Comparison of ENCODE assay signal across 1 cellular context in the genomic region with DNA sequence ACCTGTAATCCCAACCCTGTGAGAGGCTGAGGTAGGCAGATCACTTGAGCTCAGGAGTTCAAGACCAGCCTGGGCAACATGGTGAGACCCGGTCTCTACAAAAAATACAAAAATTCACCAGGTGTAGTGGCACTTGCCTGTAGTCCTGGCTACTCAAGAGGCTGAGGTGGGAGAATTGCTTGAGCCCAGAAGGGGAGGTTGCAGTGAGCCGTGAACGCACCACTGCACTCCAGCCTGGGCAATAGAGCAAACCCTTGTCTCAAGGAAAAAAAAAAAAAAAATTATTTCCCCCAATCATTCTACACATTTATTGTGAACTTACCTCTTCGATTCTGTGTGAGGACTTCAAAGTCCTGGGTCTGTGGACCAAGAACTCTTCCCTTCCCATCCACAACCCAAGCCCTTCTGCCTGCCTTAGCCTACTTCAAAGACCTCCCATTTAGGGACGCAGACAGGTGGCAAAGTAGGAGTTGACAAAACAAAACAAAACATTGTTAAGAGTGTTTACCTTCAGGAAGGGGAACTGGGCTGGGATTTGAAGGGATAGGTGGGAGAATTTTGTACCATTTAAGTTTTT.
TF ChIP-seq lines count a peak whose summit lies in the region.

No MANE protein-coding gene starts in this region.

TF ChIP-seq in HepG2, 621 proteins besides CTCF, POLR2A, EP300 and RAD21 (continued from another document and continues in another):
- TF ChIP-seq, protein P1, sequence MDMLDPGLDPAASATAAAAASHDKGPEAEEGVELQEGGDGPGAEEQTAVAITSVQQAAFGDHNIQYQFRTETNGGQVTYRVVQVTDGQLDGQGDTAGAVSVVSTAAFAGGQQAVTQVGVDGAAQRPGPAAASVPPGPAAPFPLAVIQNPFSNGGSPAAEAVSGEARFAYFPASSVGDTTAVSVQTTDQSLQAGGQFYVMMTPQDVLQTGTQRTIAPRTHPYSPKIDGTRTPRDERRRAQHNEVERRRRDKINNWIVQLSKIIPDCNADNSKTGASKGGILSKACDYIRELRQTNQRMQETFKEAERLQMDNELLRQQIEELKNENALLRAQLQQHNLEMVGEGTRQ (IDR thresholded peaks at IDR 0.05; ENCODE audit: low read depth, low read length): no peak
- TF ChIP-seq, protein P1 (CRISPR knock-in tag; IDR thresholded peaks at IDR 0.05; ENCODE audit: borderline replicate concordance): no peak
- TF ChIP-seq PHF21A (CRISPR knock-in tag; IDR thresholded peaks at IDR 0.05): no peak
- TF ChIP-seq CCAR2 (optimal IDR thresholded peaks at IDR 0.05; ENCODE audit: low read depth, low read length): no peak
- TF ChIP-seq MAFG (CRISPR knock-in tag; IDR thresholded peaks at IDR 0.05): no peak
- no peak for TF ChIP-seq MTA3 (CRISPR knock-in tag; IDR thresholded peaks at IDR 0.05)
- 0 out of 2 replicates have a peak, but pooled peaks have one; percentile 15 for TF ChIP-seq PAX8 (CRISPR knock-in tag; IDR thresholded peaks at IDR 0.05; ENCODE audit: borderline replicate concordance)
- TF ChIP-seq AGO2 (optimal IDR thresholded peaks at IDR 0.05; ENCODE audit: low read depth, low read length): no peak
- no peak for TF ChIP-seq SAFB2 (CRISPR knock-in tag; IDR thresholded peaks at IDR 0.05; ENCODE audit: borderline replicate concordance, low read depth)
- no peak for TF ChIP-seq MAZ (IDR thresholded peaks at IDR 0.05; ENCODE audit: borderline replicate concordance, low read depth, low read length)
- TF ChIP-seq MAZ (CRISPR knock-in tag; IDR thresholded peaks at IDR 0.05; ENCODE audit: low read depth): no peak
- no peak for TF ChIP-seq RNF2 (conservative IDR thresholded peaks at IDR 0.05; ENCODE audit: low read depth)
- TF ChIP-seq FOXJ3 (CRISPR knock-in tag; IDR thresholded peaks at IDR 0.05; ENCODE audit: borderline replicate concordance): no peak
- peak; percentile 13; the same call in 1 of the 2 replicates for TF ChIP-seq TAF1 (CRISPR knock-in tag; IDR thresholded peaks at IDR 0.05)
- 0 out of 2 replicates have a peak, but pooled peaks have one; percentile 14 for TF ChIP-seq ZNF703 (CRISPR knock-in tag; IDR thresholded peaks at IDR 0.05; ENCODE audit: borderline replicate concordance)
- no peak for TF ChIP-seq ELF1 (CRISPR knock-in tag; IDR thresholded peaks at IDR 0.05)
- TF ChIP-seq, protein P2, sequence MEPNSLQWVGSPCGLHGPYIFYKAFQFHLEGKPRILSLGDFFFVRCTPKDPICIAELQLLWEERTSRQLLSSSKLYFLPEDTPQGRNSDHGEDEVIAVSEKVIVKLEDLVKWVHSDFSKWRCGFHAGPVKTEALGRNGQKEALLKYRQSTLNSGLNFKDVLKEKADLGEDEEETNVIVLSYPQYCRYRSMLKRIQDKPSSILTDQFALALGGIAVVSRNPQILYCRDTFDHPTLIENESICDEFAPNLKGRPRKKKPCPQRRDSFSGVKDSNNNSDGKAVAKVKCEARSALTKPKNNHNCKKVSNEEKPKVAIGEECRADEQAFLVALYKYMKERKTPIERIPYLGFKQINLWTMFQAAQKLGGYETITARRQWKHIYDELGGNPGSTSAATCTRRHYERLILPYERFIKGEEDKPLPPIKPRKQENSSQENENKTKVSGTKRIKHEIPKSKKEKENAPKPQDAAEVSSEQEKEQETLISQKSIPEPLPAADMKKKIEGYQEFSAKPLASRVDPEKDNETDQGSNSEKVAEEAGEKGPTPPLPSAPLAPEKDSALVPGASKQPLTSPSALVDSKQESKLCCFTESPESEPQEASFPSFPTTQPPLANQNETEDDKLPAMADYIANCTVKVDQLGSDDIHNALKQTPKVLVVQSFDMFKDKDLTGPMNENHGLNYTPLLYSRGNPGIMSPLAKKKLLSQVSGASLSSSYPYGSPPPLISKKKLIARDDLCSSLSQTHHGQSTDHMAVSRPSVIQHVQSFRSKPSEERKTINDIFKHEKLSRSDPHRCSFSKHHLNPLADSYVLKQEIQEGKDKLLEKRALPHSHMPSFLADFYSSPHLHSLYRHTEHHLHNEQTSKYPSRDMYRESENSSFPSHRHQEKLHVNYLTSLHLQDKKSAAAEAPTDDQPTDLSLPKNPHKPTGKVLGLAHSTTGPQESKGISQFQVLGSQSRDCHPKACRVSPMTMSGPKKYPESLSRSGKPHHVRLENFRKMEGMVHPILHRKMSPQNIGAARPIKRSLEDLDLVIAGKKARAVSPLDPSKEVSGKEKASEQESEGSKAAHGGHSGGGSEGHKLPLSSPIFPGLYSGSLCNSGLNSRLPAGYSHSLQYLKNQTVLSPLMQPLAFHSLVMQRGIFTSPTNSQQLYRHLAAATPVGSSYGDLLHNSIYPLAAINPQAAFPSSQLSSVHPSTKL (CRISPR knock-in tag; IDR thresholded peaks at IDR 0.05): no peak
- TF ChIP-seq HDAC1 (CRISPR knock-in tag; IDR thresholded peaks at IDR 0.05): peak; percentile 13; the same call in 1 of the 2 replicates
- TF ChIP-seq FIP1L1 (IDR thresholded peaks at IDR 0.05; ENCODE audit: borderline replicate concordance, insufficient read depth, low read depth, low read length): no peak
- TF ChIP-seq BRCA1 (CRISPR knock-in tag; IDR thresholded peaks at IDR 0.05): no peak
- no peak for TF ChIP-seq ZNF451 (CRISPR knock-in tag; IDR thresholded peaks at IDR 0.05)
- no peak for TF ChIP-seq PAWR (CRISPR knock-in tag; IDR thresholded peaks at IDR 0.05; ENCODE audit: borderline replicate concordance)
- TF ChIP-seq U2AF1 (optimal IDR thresholded peaks at IDR 0.05; ENCODE audit: low read depth, low read length): no peak
- TF ChIP-seq NKX3-1 (CRISPR knock-in tag; IDR thresholded peaks at IDR 0.05): 0 out of 2 replicates have a peak, but pooled peaks have one; percentile 1
- no peak for TF ChIP-seq ZNF720 (CRISPR knock-in tag; IDR thresholded peaks at IDR 0.05)
- TF ChIP-seq ZNF761 (CRISPR knock-in tag; conservative IDR thresholded peaks at IDR 0.05): no peak
- TF ChIP-seq ZNF772 (CRISPR knock-in tag; IDR thresholded peaks at IDR 0.05): no peak
- TF ChIP-seq, protein P3, sequence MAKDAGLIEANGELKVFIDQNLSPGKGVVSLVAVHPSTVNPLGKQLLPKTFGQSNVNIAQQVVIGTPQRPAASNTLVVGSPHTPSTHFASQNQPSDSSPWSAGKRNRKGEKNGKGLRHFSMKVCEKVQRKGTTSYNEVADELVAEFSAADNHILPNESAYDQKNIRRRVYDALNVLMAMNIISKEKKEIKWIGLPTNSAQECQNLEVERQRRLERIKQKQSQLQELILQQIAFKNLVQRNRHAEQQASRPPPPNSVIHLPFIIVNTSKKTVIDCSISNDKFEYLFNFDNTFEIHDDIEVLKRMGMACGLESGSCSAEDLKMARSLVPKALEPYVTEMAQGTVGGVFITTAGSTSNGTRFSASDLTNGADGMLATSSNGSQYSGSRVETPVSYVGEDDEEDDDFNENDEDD (CRISPR knock-in tag; IDR thresholded peaks at IDR 0.05; ENCODE audit: borderline replicate concordance): peak; percentile 3; the same call in 1 of the 2 replicates
- TF ChIP-seq IRX3 (CRISPR knock-in tag; IDR thresholded peaks at IDR 0.05; ENCODE audit: borderline replicate concordance, low read depth): 0 out of 2 replicates have a peak, but pooled peaks have one; percentile 2
- TF ChIP-seq JUN (CRISPR knock-in tag; IDR thresholded peaks at IDR 0.05): no peak
- TF ChIP-seq SMAD9 (CRISPR knock-in tag; IDR thresholded peaks at IDR 0.05): no peak
- no peak for TF ChIP-seq ZNF709 (CRISPR knock-in tag; IDR thresholded peaks at IDR 0.05)
- no peak for TF ChIP-seq ZNF777 (CRISPR knock-in tag; IDR thresholded peaks at IDR 0.05)
- no peak for TF ChIP-seq HNF4A (CRISPR knock-in tag; IDR thresholded peaks at IDR 0.05)
- no peak for TF ChIP-seq SP4 (CRISPR knock-in tag; IDR thresholded peaks at IDR 0.05)
- TF ChIP-seq ZNF17 (CRISPR knock-in tag; IDR thresholded peaks at IDR 0.05): no peak
- no peak for TF ChIP-seq HMGA1 (CRISPR knock-in tag; conservative IDR thresholded peaks at IDR 0.05)
- no peak for TF ChIP-seq NR2F1 (CRISPR knock-in tag; IDR thresholded peaks at IDR 0.05)
- no peak for TF ChIP-seq TOPORS (CRISPR knock-in tag; IDR thresholded peaks at IDR 0.05)
- TF ChIP-seq TAF15 (IDR thresholded peaks at IDR 0.05; ENCODE audit: low read depth, low read length, poor library complexity, severe bottlenecking): no peak
- TF ChIP-seq FOSL2 (CRISPR knock-in tag; IDR thresholded peaks at IDR 0.05): no peak
- no peak for TF ChIP-seq ZMYM4 (CRISPR knock-in tag; IDR thresholded peaks at IDR 0.05)
- no peak for TF ChIP-seq POLR2AphosphoS2 (IDR thresholded peaks at IDR 0.05; ENCODE audit: low read depth, low read length)
- TF ChIP-seq IRF2 (CRISPR knock-in tag; IDR thresholded peaks at IDR 0.05): no peak
- TF ChIP-seq, protein P4, sequence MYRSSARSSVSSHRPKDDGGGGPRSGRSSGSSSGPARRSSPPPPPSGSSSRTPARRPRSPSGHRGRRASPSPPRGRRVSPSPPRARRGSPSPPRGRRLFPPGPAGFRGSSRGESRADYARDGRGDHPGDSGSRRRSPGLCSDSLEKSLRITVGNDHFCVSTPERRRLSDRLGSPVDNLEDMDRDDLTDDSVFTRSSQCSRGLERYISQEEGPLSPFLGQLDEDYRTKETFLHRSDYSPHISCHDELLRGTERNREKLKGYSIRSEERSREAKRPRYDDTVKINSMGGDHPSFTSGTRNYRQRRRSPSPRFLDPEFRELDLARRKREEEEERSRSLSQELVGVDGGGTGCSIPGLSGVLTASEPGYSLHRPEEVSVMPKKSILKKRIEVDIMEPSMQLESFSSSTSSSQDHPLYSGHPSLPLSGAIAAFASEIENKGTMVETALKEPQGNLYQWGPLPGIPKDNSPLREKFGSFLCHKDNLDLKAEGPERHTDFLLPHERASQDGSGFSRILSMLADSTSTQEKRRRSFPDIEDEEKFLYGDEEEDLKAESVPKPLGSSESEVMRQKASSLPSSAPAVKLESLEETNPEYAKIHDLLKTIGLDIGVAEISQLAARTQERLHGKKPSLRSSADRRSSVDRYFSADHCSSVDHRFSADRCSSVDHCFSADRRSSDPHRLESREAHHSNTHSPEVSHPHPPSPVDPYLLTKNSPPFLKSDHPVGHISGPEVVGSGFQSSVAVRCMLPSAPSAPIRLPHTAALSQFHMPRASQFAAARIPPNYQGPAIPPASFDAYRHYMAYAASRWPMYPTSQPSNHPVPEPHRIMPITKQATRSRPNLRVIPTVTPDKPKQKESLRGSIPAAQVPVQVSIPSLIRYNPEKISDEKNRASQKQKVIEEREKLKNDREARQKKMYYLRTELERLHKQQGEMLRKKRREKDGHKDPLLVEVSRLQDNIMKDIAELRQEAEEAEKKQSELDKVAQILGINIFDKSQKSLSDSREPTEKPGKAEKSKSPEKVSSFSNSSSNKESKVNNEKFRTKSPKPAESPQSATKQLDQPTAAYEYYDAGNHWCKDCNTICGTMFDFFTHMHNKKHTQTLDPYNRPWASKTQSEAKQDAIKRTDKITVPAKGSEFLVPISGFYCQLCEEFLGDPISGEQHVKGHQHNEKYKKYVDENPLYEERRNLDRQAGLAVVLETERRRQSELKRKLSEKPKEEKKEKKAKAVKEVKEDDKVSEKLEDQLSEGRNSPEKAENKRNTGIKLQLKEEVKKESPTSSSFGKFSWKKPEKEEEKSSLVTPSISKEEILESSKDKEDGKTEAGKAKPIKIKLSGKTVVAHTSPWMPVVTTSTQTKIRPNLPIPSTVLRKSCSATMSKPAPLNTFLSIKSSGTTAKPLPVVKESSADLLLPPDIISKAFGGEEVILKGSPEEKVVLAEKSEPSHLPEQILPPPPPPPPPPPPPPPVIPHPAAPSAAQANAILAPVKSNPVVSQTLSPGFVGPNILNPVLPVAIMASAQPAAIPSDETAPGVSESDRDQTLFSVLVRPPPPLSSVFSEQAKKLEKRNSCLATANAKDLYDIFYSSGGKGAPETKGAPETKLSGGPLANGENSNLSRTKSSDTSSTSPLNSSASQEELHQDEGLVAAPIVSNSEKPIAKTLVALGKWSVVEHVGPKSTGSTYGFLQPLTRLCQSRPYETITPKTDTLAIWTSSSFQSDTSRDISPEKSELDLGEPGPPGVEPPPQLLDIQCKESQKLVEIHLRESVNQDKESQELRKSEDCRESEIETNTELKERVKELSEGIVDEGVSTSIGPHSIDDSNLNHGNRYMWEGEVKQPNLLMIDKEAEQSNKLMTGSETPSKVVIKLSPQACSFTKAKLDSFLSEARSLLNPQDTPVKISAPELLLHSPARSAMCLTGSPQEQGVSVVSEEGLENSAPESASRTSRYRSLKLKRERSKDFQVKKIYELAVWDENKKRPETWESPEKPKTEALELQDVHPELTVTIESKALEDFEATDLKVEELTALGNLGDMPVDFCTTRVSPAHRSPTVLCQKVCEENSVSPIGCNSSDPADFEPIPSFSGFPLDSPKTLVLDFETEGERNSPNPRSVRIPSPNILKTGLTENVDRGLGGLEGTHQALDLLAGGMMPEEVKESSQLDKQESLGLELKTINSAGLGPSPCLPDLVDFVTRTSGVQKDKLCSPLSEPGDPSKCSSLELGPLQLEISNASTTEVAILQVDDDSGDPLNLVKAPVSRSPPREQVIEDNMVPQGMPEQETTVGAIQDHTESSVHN (CRISPR knock-in tag; IDR thresholded peaks at IDR 0.05): no peak
- TF ChIP-seq, protein P5, sequence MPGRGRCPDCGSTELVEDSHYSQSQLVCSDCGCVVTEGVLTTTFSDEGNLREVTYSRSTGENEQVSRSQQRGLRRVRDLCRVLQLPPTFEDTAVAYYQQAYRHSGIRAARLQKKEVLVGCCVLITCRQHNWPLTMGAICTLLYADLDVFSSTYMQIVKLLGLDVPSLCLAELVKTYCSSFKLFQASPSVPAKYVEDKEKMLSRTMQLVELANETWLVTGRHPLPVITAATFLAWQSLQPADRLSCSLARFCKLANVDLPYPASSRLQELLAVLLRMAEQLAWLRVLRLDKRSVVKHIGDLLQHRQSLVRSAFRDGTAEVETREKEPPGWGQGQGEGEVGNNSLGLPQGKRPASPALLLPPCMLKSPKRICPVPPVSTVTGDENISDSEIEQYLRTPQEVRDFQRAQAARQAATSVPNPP (CRISPR knock-in tag; IDR thresholded peaks at IDR 0.05): no peak
- TF ChIP-seq, protein P6, sequence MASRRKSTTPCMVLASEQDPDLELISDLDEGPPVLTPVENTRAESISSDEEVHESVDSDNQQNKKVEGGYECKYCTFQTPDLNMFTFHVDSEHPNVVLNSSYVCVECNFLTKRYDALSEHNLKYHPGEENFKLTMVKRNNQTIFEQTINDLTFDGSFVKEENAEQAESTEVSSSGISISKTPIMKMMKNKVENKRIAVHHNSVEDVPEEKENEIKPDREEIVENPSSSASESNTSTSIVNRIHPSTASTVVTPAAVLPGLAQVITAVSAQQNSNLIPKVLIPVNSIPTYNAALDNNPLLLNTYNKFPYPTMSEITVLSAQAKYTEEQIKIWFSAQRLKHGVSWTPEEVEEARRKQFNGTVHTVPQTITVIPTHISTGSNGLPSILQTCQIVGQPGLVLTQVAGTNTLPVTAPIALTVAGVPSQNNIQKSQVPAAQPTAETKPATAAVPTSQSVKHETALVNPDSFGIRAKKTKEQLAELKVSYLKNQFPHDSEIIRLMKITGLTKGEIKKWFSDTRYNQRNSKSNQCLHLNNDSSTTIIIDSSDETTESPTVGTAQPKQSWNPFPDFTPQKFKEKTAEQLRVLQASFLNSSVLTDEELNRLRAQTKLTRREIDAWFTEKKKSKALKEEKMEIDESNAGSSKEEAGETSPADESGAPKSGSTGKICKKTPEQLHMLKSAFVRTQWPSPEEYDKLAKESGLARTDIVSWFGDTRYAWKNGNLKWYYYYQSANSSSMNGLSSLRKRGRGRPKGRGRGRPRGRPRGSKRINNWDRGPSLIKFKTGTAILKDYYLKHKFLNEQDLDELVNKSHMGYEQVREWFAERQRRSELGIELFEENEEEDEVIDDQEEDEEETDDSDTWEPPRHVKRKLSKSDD (CRISPR knock-in tag; IDR thresholded peaks at IDR 0.05; ENCODE audit: low read depth): no peak
